In genomic region chr5:158519433-158520025, GRCh38 we compare ENCODE assay signal across 1 cellular context.
TF ChIP-seq lines count a peak whose summit lies in the region.

No MANE protein-coding gene starts in this region.

TF ChIP-seq in HepG2, 621 proteins besides CTCF, POLR2A, EP300 and RAD21 (continued from another document and continues in another):
- TF ChIP-seq ZMAT5 (CRISPR knock-in tag; IDR thresholded peaks at IDR 0.05; ENCODE audit: borderline replicate concordance, low read depth) (no peak), AGO2 (optimal IDR thresholded peaks at IDR 0.05; ENCODE audit: low read depth, low read length) (no peak), ZNF629 (CRISPR knock-in tag; conservative IDR thresholded peaks at IDR 0.05) (no peak), ZFP36 (IDR thresholded peaks at IDR 0.05; ENCODE audit: borderline replicate concordance, low read depth, low read length, partially characterized antibody) (no peak), ZNF577 (CRISPR knock-in tag; IDR thresholded peaks at IDR 0.05; ENCODE audit: borderline replicate concordance, low read depth) (no peak), ZNF121 (CRISPR knock-in tag; IDR thresholded peaks at IDR 0.05) (no peak), CEBPB (IDR thresholded peaks at IDR 0.05; ENCODE audit: borderline replicate concordance, low read depth, low read length) (peak; percentile 22; the same call in 1 of the 2 replicates), SMARCE1 (IDR thresholded peaks at IDR 0.05; ENCODE audit: borderline replicate concordance) (no peak), ATM (IDR thresholded peaks at IDR 0.05; ENCODE audit: borderline replicate concordance) (no peak), RELA (CRISPR knock-in tag; IDR thresholded peaks at IDR 0.05) (no peak), POGZ (CRISPR knock-in tag; IDR thresholded peaks at IDR 0.05) (peak; percentile 42; the same call in 1 of the 2 replicates), ZNF777 (CRISPR knock-in tag; IDR thresholded peaks at IDR 0.05) (no peak), ZNF772 (CRISPR knock-in tag; IDR thresholded peaks at IDR 0.05) (no peak), TBP (CRISPR knock-in tag; IDR thresholded peaks at IDR 0.05) (no peak), HINFP (CRISPR knock-in tag; IDR thresholded peaks at IDR 0.05; ENCODE audit: low read depth) (no peak), ZNF678 (CRISPR knock-in tag; IDR thresholded peaks at IDR 0.05) (no peak), HDAC6 (IDR thresholded peaks at IDR 0.05; ENCODE audit: low read depth, low read length) (no peak), AFF4 (CRISPR knock-in tag; IDR thresholded peaks at IDR 0.05) (no peak), ZNF253 (CRISPR knock-in tag; IDR thresholded peaks at IDR 0.05; ENCODE audit: borderline replicate concordance) (no peak), NR2F6 (IDR thresholded peaks at IDR 0.05) (peak; percentile 72), NR2F6 (CRISPR knock-in tag; IDR thresholded peaks at IDR 0.05) (peak; percentile 45; the same call in 1 of the 2 replicates), SNAI1 (CRISPR knock-in tag; IDR thresholded peaks at IDR 0.05; ENCODE audit: borderline replicate concordance) (no peak), ZNF563 (CRISPR knock-in tag; IDR thresholded peaks at IDR 0.05) (no peak), MIER2 (CRISPR knock-in tag; IDR thresholded peaks at IDR 0.05) (no peak), MBNL3 (CRISPR knock-in tag; conservative IDR thresholded peaks at IDR 0.05) (no peak), ZNF232 (CRISPR knock-in tag; IDR thresholded peaks at IDR 0.05; ENCODE audit: borderline replicate concordance) (no peak), ZNF138 (CRISPR knock-in tag; IDR thresholded peaks at IDR 0.05; ENCODE audit: low read depth) (no peak), ATF7 (IDR thresholded peaks at IDR 0.05) (no peak), ATF7 (CRISPR knock-in tag; IDR thresholded peaks at IDR 0.05) (no peak), GTF3A (CRISPR knock-in tag; conservative IDR thresholded peaks at IDR 0.05) (no peak), HNRNPL (IDR thresholded peaks at IDR 0.05; ENCODE audit: low read depth, low read length) (no peak), SKI (IDR thresholded peaks at IDR 0.05; ENCODE audit: partially characterized antibody) (no peak), GFI1 (CRISPR knock-in tag; IDR thresholded peaks at IDR 0.05; ENCODE audit: borderline replicate concordance) (no peak), ZSCAN20 (CRISPR knock-in tag; IDR thresholded peaks at IDR 0.05; ENCODE audit: borderline replicate concordance) (no peak), ZNF530 (CRISPR knock-in tag; IDR thresholded peaks at IDR 0.05; ENCODE audit: low read depth) (no peak), ZNF468 (CRISPR knock-in tag; IDR thresholded peaks at IDR 0.05) (no peak), ELF3 (CRISPR knock-in tag; IDR thresholded peaks at IDR 0.05) (peak; percentile 49; the same call in 1 of the 2 replicates), ZNF230 (CRISPR knock-in tag; IDR thresholded peaks at IDR 0.05) (no peak), SMYD3 (CRISPR knock-in tag; IDR thresholded peaks at IDR 0.05) (no peak), ZNF7 (CRISPR knock-in tag; IDR thresholded peaks at IDR 0.05) (no peak), LCORL (IDR thresholded peaks at IDR 0.05) (no peak), LCORL (CRISPR knock-in tag; IDR thresholded peaks at IDR 0.05) (peak; percentile 48; the same call in 1 of the 2 replicates), ZNF296 (CRISPR knock-in tag; conservative IDR thresholded peaks at IDR 0.05) (no peak), ZNF878 (CRISPR knock-in tag; IDR thresholded peaks at IDR 0.05) (peak; percentile 32; the same call in 1 of the 2 replicates), ZBTB26 (CRISPR knock-in tag; IDR thresholded peaks at IDR 0.05; ENCODE audit: borderline replicate concordance) (no peak), TFDP2 (CRISPR knock-in tag; IDR thresholded peaks at IDR 0.05) (no peak), ZNF569 (CRISPR knock-in tag; IDR thresholded peaks at IDR 0.05; ENCODE audit: borderline replicate concordance) (no peak), RBM39 (IDR thresholded peaks at IDR 0.05; ENCODE audit: low read depth, low read length, poor library complexity, severe bottlenecking) (no peak), ZNF10 (CRISPR knock-in tag; IDR thresholded peaks at IDR 0.05; ENCODE audit: borderline replicate concordance, low read depth) (no peak)
- TF ChIP-seq, protein P1, sequence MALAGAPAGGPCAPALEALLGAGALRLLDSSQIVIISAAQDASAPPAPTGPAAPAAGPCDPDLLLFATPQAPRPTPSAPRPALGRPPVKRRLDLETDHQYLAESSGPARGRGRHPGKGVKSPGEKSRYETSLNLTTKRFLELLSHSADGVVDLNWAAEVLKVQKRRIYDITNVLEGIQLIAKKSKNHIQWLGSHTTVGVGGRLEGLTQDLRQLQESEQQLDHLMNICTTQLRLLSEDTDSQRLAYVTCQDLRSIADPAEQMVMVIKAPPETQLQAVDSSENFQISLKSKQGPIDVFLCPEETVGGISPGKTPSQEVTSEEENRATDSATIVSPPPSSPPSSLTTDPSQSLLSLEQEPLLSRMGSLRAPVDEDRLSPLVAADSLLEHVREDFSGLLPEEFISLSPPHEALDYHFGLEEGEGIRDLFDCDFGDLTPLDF (CRISPR knock-in tag; IDR thresholded peaks at IDR 0.05), result no peak
- TF ChIP-seq, protein P2, sequence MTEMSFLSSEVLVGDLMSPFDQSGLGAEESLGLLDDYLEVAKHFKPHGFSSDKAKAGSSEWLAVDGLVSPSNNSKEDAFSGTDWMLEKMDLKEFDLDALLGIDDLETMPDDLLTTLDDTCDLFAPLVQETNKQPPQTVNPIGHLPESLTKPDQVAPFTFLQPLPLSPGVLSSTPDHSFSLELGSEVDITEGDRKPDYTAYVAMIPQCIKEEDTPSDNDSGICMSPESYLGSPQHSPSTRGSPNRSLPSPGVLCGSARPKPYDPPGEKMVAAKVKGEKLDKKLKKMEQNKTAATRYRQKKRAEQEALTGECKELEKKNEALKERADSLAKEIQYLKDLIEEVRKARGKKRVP (CRISPR knock-in tag; IDR thresholded peaks at IDR 0.05), result no peak
- TF ChIP-seq, protein P3, sequence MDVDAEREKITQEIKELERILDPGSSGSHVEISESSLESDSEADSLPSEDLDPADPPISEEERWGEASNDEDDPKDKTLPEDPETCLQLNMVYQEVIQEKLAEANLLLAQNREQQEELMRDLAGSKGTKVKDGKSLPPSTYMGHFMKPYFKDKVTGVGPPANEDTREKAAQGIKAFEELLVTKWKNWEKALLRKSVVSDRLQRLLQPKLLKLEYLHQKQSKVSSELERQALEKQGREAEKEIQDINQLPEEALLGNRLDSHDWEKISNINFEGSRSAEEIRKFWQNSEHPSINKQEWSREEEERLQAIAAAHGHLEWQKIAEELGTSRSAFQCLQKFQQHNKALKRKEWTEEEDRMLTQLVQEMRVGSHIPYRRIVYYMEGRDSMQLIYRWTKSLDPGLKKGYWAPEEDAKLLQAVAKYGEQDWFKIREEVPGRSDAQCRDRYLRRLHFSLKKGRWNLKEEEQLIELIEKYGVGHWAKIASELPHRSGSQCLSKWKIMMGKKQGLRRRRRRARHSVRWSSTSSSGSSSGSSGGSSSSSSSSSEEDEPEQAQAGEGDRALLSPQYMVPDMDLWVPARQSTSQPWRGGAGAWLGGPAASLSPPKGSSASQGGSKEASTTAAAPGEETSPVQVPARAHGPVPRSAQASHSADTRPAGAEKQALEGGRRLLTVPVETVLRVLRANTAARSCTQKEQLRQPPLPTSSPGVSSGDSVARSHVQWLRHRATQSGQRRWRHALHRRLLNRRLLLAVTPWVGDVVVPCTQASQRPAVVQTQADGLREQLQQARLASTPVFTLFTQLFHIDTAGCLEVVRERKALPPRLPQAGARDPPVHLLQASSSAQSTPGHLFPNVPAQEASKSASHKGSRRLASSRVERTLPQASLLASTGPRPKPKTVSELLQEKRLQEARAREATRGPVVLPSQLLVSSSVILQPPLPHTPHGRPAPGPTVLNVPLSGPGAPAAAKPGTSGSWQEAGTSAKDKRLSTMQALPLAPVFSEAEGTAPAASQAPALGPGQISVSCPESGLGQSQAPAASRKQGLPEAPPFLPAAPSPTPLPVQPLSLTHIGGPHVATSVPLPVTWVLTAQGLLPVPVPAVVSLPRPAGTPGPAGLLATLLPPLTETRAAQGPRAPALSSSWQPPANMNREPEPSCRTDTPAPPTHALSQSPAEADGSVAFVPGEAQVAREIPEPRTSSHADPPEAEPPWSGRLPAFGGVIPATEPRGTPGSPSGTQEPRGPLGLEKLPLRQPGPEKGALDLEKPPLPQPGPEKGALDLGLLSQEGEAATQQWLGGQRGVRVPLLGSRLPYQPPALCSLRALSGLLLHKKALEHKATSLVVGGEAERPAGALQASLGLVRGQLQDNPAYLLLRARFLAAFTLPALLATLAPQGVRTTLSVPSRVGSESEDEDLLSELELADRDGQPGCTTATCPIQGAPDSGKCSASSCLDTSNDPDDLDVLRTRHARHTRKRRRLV (CRISPR knock-in tag; IDR thresholded peaks at IDR 0.05), result no peak
- TF ChIP-seq, protein P4, sequence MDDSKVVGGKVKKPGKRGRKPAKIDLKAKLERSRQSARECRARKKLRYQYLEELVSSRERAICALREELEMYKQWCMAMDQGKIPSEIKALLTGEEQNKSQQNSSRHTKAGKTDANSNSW (CRISPR knock-in tag; IDR thresholded peaks at IDR 0.05; ENCODE audit: borderline replicate concordance), result no peak
- TF ChIP-seq, protein P5, sequence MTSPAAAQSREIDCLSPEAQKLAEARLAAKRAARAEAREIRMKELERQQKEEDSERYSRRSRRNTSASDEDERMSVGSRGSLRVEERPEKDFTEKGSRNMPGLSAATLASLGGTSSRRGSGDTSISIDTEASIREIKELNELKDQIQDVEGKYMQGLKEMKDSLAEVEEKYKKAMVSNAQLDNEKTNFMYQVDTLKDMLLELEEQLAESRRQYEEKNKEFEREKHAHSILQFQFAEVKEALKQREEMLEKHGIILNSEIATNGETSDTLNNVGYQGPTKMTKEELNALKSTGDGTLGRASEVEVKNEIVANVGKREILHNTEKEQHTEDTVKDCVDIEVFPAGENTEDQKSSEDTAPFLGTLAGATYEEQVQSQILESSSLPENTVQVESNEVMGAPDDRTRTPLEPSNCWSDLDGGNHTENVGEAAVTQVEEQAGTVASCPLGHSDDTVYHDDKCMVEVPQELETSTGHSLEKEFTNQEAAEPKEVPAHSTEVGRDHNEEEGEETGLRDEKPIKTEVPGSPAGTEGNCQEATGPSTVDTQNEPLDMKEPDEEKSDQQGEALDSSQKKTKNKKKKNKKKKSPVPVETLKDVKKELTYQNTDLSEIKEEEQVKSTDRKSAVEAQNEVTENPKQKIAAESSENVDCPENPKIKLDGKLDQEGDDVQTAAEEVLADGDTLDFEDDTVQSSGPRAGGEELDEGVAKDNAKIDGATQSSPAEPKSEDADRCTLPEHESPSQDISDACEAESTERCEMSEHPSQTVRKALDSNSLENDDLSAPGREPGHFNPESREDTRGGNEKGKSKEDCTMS (CRISPR knock-in tag; conservative IDR thresholded peaks at IDR 0.05), result no peak
